11 cellular contexts compared by ENCODE assay signal in genomic region chr12:100238801-100239200, GRCh38. TPM values are rescaled to one million over a fixed set of nuclear protein-coding genes. Genes with fewer than 3 reads are reported as not detected.
"Had no signal": no experiment of that assay in that cellular context is flagged by ENCODE, and none has a peak within 500 bp of the region (broad histone marks: within the 10 kb centered on the region; RNA-seq: fewer than 3 reads in every experiment).

No MANE protein-coding gene starts in this region.

- H3K4me2 ChIP-seq: GM23338 had no signal

- H3K9ac ChIP-seq: GM23248 had no signal

- H3K36me3 ChIP-seq: HAP-1 had no signal

- H3K9me3 ChIP-seq: HAP-1 had no signal

- H3K4me3 ChIP-seq: GM23248, GM23338, HAP-1 had no signal

- H3K27ac ChIP-seq: GM23248 had no signal

- FAIRE-seq: H1, H54 had no signal

- DNase-seq: GM23248, GOT3, H7, H9, HCEC 1CT, HFFc6 had no signal

- H2AFZ ChIP-seq: GM23248, GM23338 had no signal

- ATAC-seq: GM23338, HCT116 had no signal

- H3K4me1 ChIP-seq: HAP-1 had no signal

RNA-seq across cellular contexts. Expression of gene DEPDC4, which starts 28.1 kb away (rescaled TPM):
- total RNA-seq: GM23248 had no signal
